In the genomic region with DNA sequence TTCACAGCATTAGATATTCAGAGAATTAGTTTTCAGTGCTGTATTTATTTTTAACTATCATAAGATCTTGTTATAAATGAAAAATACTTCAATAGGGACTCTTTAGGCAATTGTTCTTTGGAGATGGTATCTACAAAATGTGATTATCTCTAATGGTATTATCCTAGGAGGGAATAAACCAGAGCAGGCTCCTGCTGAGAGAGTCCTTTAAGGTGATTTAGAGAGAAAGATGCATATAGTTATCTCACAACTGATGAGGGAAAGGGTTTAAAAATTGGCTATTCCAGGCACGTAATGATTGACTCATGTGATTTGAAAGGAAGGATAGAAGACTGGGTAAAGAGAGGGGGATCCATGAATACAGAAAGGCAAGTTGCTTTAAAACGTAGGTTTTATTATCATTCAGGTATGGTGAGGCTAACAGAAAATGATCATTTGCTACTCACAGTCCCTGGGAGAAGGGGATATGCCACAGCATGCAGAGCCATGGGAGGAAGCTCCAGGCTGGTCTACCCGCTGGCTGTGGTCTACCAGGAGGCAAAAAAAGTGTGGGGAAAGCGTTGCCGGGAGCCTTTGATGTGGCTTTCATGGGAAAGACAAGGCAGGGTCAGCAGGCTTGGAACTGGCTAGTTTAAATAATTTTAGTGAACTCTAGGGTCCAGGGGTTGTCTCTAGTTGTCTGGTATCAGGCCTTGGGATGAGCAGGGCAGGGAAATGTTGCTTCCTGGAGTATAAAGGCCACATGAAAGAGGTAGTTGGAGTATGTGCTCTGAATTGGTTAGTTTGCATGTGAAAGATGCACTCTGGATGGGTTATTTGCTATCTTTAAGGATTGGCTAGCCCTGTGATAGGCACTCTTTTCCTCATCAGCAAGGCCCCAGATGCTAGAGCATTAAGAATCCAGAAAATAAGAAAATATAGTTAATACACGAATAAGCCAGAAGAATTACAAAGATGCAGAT, we compare ENCODE assay signal across 26 cellular contexts.
"Had no signal": no experiment of that assay in that cellular context is flagged by ENCODE, and none has a peak within 500 bp of the region (broad histone marks: within the 10 kb centered on the region; RNA-seq: fewer than 3 reads in every experiment).

No MANE protein-coding gene starts in this region.

- H3K27me3 ChIP-seq: adrenal gland, ascending aorta, dorsolateral prefrontal cortex, esophagus squamous epithelium, gastrocnemius medialis, right lobe of liver, upper lobe of left lung had no signal

- H3K4me1 Mint-ChIP-seq: memory B cell; stimulated activated effector memory CD8-positive, alpha-beta T cell treated with anti-CD3 and anti-CD28 coated beads, Interleukin-12 subunit alpha, Interleukin-12 subunit beta, amount 100 ng/mL, for 72 hours had no signal

- H3K27ac ChIP-seq: adrenal gland, ascending aorta, dorsolateral prefrontal cortex, esophagus squamous epithelium, gastrocnemius medialis, right lobe of liver, skin epidermis, thoracic aorta, upper lobe of left lung, WERI-Rb-1 had no signal

- H3K9me3 ChIP-seq: adrenal gland, ascending aorta, esophagus squamous epithelium, gastrocnemius medialis, right lobe of liver, thoracic aorta, upper lobe of left lung had no signal

- H3K27ac Mint-ChIP-seq: activated naive CD8-positive, alpha-beta T cell; activated T-cell treated with anti-CD3 and anti-CD28 coated beads, Interleukin-2, amount 50 U/mL, for 24 hours; activated T-helper 2 cell treated with anti-CD3 and anti-CD28 coated beads, Interferon-gamma antibody, Interleukin-2, Interleukin-4, amounts not matched to agents 10 μg/mL and 5 μg/mL and 100 μg/mL, durations not matched to agents 14 hours and 24 hours and 36 hours; effector memory CD8-positive, alpha-beta T cell; memory B cell; nephron progenitor cell; stimulated activated effector memory CD8-positive, alpha-beta T cell treated with anti-CD3 and anti-CD28 coated beads, Interleukin-12 subunit alpha, Interleukin-12 subunit beta, amount 100 ng/mL, for 72 hours had no signal

- DNase-seq: activated CD4-positive, alpha-beta T cell treated with anti-CD3 and anti-CD28 coated beads for 1 hour; activated CD4-positive, alpha-beta T cell treated with anti-CD3 and anti-CD28 coated beads, Interleukin-2, amount 50 U/mL, for 1 hour; activated CD8-positive, alpha-beta memory T cell treated with anti-CD3 and anti-CD28 coated beads, Interleukin-2, amount 50 U/mL, for 4 hours; activated naive CD4-positive, alpha-beta T cell; activated T-cell treated with anti-CD3 and anti-CD28 coated beads, Interleukin-2, amount 50 U/mL, for 24 hours; adrenal gland; central memory CD4-positive, alpha-beta T cell; dorsolateral prefrontal cortex; effector memory CD8-positive, alpha-beta T cell; esophagus squamous epithelium; gastrocnemius medialis; hippocampal formation; left colon; nephron progenitor cell; posterior cingulate gyrus; right lobe of liver; stimulated activated CD4-positive, alpha-beta T cell treated with anti-CD3 and anti-CD28 coated beads, Interleukin-2, amount 100 ng/mL, for 24 hours; upper lobe of left lung; WERI-Rb-1 had no signal

- H3K36me3 Mint-ChIP-seq: activated naive CD8-positive, alpha-beta T cell; memory B cell; stimulated activated effector memory CD8-positive, alpha-beta T cell treated with anti-CD3 and anti-CD28 coated beads, Interleukin-12 subunit alpha, Interleukin-12 subunit beta, amount 100 ng/mL, for 72 hours had no signal

- H3K4me3 Mint-ChIP-seq: activated naive CD8-positive, alpha-beta T cell; activated T-cell treated with anti-CD3 and anti-CD28 coated beads, Interleukin-2, amount 50 U/mL, for 24 hours; effector memory CD8-positive, alpha-beta T cell; memory B cell; nephron progenitor cell; stimulated activated effector memory CD8-positive, alpha-beta T cell treated with anti-CD3 and anti-CD28 coated beads, Interleukin-12 subunit alpha, Interleukin-12 subunit beta, amount 100 ng/mL, for 72 hours had no signal

- H3K9me3 Mint-ChIP-seq: memory B cell had no signal

- ATAC-seq: effector memory CD8-positive, alpha-beta T cell; gastrocnemius medialis; left colon; right lobe of liver; stimulated activated effector memory CD8-positive, alpha-beta T cell treated with anti-CD3 and anti-CD28 coated beads, Interleukin-12 subunit alpha, Interleukin-12 subunit beta, amount 100 ng/mL, for 72 hours had no signal

- H3K4me1 ChIP-seq: adrenal gland, ascending aorta, esophagus squamous epithelium, gastrocnemius medialis, right lobe of liver, upper lobe of left lung had no signal

- H3K27me3 Mint-ChIP-seq: activated naive CD8-positive, alpha-beta T cell; activated T-cell treated with anti-CD3 and anti-CD28 coated beads, Interleukin-2, amount 50 U/mL, for 24 hours; effector memory CD8-positive, alpha-beta T cell; memory B cell had no signal

- H3K4me3 ChIP-seq: adrenal gland, ascending aorta, dorsolateral prefrontal cortex, esophagus squamous epithelium, gastrocnemius medialis, right lobe of liver, skin epidermis, thoracic aorta, upper lobe of left lung had no signal

- H3K36me3 ChIP-seq: adrenal gland, ascending aorta, esophagus squamous epithelium, gastrocnemius medialis, right lobe of liver, thoracic aorta, upper lobe of left lung, WERI-Rb-1 had no signal
